ENCODE assay signal across 8 cellular contexts in the genomic region with DNA sequence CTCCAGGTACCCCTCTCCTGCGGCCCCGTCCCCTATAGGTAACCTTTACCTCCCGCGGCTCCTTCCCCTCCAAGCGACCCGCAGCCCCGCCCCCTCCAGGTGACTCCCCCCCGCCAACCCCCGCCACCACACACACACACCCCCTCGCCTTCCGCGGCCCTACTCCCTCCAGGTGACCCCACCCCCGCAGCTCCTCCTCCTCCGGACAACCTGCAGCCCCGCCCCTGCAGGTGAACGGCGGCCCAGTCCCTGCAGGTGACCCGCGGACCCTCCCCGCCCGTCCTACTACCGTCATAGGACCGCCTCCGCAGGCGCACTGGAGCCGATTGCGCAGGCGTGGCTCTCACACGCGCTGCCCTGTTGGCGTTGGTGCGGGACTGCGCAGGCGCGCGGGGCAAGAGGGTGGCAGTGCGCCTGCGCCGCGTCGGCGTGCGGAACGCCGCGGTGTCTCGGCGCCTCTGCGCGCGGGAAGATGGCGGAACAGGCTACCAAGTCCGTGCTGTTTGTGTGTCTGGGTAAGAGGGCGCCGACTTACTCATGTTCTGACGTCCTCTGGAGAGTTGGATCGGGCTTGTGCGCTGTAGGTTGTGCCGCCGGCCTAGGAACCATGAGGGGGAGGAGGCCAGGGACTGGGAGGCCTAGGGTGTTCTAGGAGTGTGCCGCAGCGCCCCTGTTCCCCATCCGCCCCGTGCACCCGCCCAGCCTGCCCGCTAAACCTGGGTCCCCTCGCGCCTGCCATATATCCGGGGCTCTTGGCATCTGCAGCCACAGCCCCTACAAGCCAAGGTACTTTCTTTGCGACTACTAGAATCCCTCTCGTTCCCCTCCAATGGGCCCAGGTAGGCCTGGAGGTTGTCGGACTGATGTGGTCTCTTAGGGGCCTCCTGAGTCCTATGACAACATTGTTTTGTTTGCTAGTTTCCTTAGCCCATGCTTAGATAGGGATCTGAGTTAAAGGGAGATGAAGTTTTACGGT. TPM values are rescaled to one million over a fixed set of nuclear protein-coding genes. Genes with fewer than 3 reads are reported as not detected.
DNase-seq lines count a peak whose midpoint lies in the region; ATAC-seq and FAIRE-seq lines count a peak whose summit lies in the region.

Gene ACP1 (plus strand): TSS at position 455 of the 976 bp plus-strand sequence. CDS start 18 bp downstream, at position 473.

- peaks cover 7% of the 10 kb centered on the region for H3K4me1 ChIP-seq in right cardiac atrium (ENCODE audit: control insufficient read depth, insufficient read depth, low read length)

- H3K4me3 ChIP-seq in right cardiac atrium (ENCODE audit: low read length): peak within 1 kb of the TSS; percentile 85

- no peaks in the 10 kb centered on the region for H3K27me3 ChIP-seq in right cardiac atrium (ENCODE audit: control insufficient read depth, insufficient read depth)

- no peaks in the 10 kb centered on the region for H3K9me3 ChIP-seq in right cardiac atrium (ENCODE audit: control insufficient read depth, low read length)

- under 1% methylated on average over 73 of the region's 73 CpGs for WGBS in right cardiac atrium

- ATAC-seq in HG02973 (IDR thresholded peaks at IDR 0.05; ENCODE audit: unreplicated experiment) (peak; percentile 82), right cardiac atrium (peak; percentile 98)

- peak; percentile 96 for DNase-seq in GM18507 (ENCODE audit: extremely low spot score, insufficient read length, low read depth)
- DNase-seq in NCI-H1930 (lab: John Stamatoyannopoulos, UW): peak; percentile 94
- peak; percentile 17 to 93 (median 86) for DNase-seq in anterior cingulate cortex (lab: John Stamatoyannopoulos, UW)
- DNase-seq in right cardiac atrium: peak; percentile 95 to 99 (median 98)
- peak; percentile 72 for DNase-seq in pulmonary artery endothelial cell (ENCODE audit: low read depth, low spot score)
- peak; percentile 94 for DNase-seq in urothelium cell line (ENCODE audit: low spot score)

- intact Hi-C loops in T-helper 2 cell treated with Interferon-gamma antibody and Interleukin-4, amounts not matched to agents 100 ng/mL and 5 ng/mL, for 36 hours (cut with micrococcal nuclease): loop anchor here (1.0 to 5.0 kb wide), 3 partner anchors 22 to 413 kb away; partner anchors contain the start of gene TMEM18
- intact Hi-C loops in right cardiac atrium (cut with DNase I): no loop called here

- FAIRE-seq in GM18507 (lab: Jason Lieb, UNC) (peak; percentile 91), urothelium cell line (lab: Jason Lieb, UNC) (peak; percentile 69)

- H3K27ac ChIP-seq in right cardiac atrium (ENCODE audit: low read length): peak within 1 kb of the TSS; percentile 15

RNA-seq across cellular contexts. Expression of gene ACP1, which starts in this region (rescaled TPM):
- total RNA-seq in T-helper 2 cell treated with Interferon-gamma antibody and Interleukin-4, amounts not matched to agents 100 ng/mL and 5 ng/mL, for 36 hours: 94.9 and 96.8 TPM in 2 replicates
- 10 to 100 TPM; 58.8 to 67.3 (median 61.1) TPM for total RNA-seq in right cardiac atrium
- 77.1 TPM for polyA plus RNA-seq in right cardiac atrium
- 89.2 and 123 TPM in 2 replicates for total RNA-seq in pulmonary artery endothelial cell

Comparison
In these comparisons a context has a peak if more than half of its experiments do, and no peak if none do; other contexts are left out.
1. Peak in every context shown above with its lines: DNase-seq, ATAC-seq, H3K4me3 ChIP-seq and H3K27ac ChIP-seq.